ENCODE assay signal across 8 cellular contexts in the genomic region with DNA sequence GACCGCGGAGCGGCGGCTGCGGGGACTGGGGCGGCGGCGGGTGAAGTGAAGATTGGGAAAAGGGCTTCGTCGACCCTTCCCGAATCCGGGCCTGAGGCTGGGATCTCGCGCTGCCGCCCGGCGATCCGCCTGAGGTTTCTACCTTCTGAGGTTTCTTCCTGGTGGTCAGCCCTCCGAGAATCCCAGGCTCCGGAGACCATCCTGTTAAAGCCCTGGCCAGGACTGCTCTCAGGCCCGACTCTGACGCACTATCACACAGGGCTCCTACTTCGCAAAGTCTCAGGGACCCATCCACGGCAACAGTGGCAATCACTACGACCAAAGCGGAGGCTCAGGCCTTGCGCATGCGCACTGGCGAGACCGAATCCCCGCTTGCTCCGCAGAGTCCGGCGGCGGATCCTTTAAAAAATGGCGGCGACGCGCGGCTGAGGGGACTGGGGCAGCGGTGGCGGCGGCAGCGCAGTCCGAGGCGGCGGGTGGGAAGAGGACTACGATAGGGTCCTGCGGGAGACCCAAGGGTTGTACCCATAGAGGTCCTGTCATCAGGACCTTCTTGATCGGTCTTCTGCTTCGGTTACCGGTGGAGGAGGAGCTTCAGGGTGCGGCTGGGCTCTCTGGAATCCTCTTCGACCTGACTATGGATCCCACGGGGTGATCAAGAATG.
A peak's percentile ranks its signal among the peaks of the same experiment; 100 is the strongest.
DNase-seq lines count a peak whose midpoint lies in the region; ATAC-seq and TF ChIP-seq lines count a peak whose summit lies in the region.
"Not testable (repeated sequence)": the region's sequence is repeated elsewhere in the genome, so short reads cannot be mapped to it uniquely, and the experiment has no call there.

No MANE protein-coding gene starts in this region.

- TF ChIP-seq POLR2A in prostate gland (IDR thresholded peaks at IDR 0.05): peak; percentile 22

- H3K4me3 Mint-ChIP-seq in activated naive CD8-positive, alpha-beta T cell treated with anti-CD3 and anti-CD28 coated beads for 36 hours: peak overlapping the region; percentile 83

- H3K4me3 ChIP-seq in prostate gland: peak overlapping the region; percentile 38 to 51

- H3K9me3 ChIP-seq in prostate gland: not testable (repeated sequence)

- peak; percentile 82 for DNase-seq in G401 (ENCODE audit: low spot score)
- peak; percentile 56 for DNase-seq in NCI-H1694 treated with DMSO at 0.1 percent for 48 hours (lab: John Stamatoyannopoulos, UW)
- peak; percentile 49 for DNase-seq in T-helper 9 cell
- peak; percentile 82 for DNase-seq in activated naive CD8-positive, alpha-beta T cell treated with anti-CD3 and anti-CD28 coated beads for 36 hours
- peak; percentile 49 to 95 (median 87) for DNase-seq in head of caudate nucleus
- DNase-seq in prostate gland (ENCODE audit: low spot score): peak; percentile 79
- peak; percentile 86 for DNase-seq in superior temporal gyrus (ENCODE audit: extremely low spot score)

- H3K9me3 Mint-ChIP-seq in activated naive CD8-positive, alpha-beta T cell treated with anti-CD3 and anti-CD28 coated beads for 36 hours: not testable (repeated sequence)

- in situ Hi-C loops in G401 (cut with HindIII; ENCODE audit: low sequenced_read_pairs): not testable (repeated sequence)

- H3K27me3 ChIP-seq in prostate gland (replicated peaks; ENCODE audit: insufficient read depth): not testable (repeated sequence)

- 2% methylated on average over 55 of the region's 55 CpGs for WGBS in prostate gland

- not testable (repeated sequence) for H3K36me3 ChIP-seq in prostate gland

- H3K27ac Mint-ChIP-seq in activated naive CD8-positive, alpha-beta T cell treated with anti-CD3 and anti-CD28 coated beads for 36 hours: peak overlapping the region; percentile 58

- H3K27me3 Mint-ChIP-seq in activated naive CD8-positive, alpha-beta T cell treated with anti-CD3 and anti-CD28 coated beads for 36 hours: peaks cover 56% of the 10 kb centered on the region

- intact Hi-C loops in head of caudate nucleus (cut with DNase I); prostate gland (cut with DNase I): not testable (repeated sequence)

- peaks cover 13% of the 10 kb centered on the region for H3K4me1 Mint-ChIP-seq in activated naive CD8-positive, alpha-beta T cell treated with anti-CD3 and anti-CD28 coated beads for 36 hours

- not testable (repeated sequence) for H3K36me3 Mint-ChIP-seq in activated naive CD8-positive, alpha-beta T cell treated with anti-CD3 and anti-CD28 coated beads for 36 hours

- TF ChIP-seq CTCF in prostate gland (IDR thresholded peaks at IDR 0.05): peak in 1 of 4 experiments; percentile 6

- peak overlapping the region; percentile 65 to 70 for H3K27ac ChIP-seq in prostate gland

- not testable (repeated sequence) for H3K4me1 ChIP-seq in prostate gland (replicated peaks)

- peak; percentile 83 for ATAC-seq in HG02759 (IDR thresholded peaks at IDR 0.05; ENCODE audit: unreplicated experiment)

Comparison
In these comparisons a context has a peak if more than half of its experiments do, and no peak if none do; other contexts are left out.
1. Peak in every context shown above with its lines: DNase-seq, ATAC-seq, H3K4me3 ChIP-seq and H3K27ac ChIP-seq.